22 cellular contexts compared by ENCODE assay signal in the genomic region with DNA sequence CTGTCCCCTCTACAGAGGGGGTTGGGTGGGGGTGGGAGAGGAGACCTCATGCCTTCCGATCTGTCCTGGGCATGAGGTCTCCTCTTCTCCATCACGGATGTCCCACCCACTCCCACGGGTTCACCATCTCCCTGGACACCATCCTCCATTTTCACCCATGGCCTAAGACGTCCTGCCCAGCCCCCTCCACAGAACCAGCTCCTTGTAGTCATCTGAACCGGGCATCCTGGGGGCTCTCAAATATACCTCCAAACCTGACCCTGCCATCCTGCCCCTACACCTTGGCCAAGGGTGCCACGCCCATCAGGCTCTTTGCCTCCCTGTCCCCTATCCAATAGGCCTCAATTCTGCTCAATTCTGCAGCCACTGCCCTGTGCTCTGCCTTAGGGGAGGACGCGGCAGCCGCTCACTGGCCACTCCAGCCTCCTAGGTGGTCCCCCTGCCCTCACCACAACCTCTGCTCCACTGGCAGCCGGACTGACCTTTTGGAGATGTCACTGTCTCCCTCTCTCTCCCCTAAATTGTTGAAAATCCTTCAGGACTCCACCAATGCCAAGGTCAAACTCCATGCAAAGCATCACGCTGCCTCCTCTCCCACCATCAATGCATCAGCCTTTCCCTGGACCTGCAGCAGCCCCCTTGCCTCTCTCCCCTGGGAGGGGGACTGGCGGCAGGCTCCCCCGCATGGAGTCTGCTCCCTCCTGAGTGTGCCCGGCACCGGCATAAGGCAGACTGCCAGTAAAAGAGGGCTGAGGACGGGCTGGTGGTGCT. TPM values are rescaled to one million over a fixed set of nuclear protein-coding genes. Genes with fewer than 3 reads are reported as not detected.
A peak's percentile ranks its signal among the peaks of the same experiment; 100 is the strongest.
DNase-seq lines count a peak whose midpoint lies in the region; ATAC-seq, FAIRE-seq and TF ChIP-seq lines count a peak whose summit lies in the region.
"Had no signal": no experiment of that assay in that cellular context is flagged by ENCODE, and none has a peak within 500 bp of the region (broad histone marks: within the 10 kb centered on the region; RNA-seq: fewer than 3 reads in every experiment).

No MANE protein-coding gene starts in this region.

- CTCF ChIA-PET in HCT116 (lab: Charles Lee), result no interaction called here

- POLR2A ChIA-PET in HCT116 (lab: Charles Lee), result no interaction called here

- no peaks in the 10 kb centered on the region for H4K20me1 ChIP-seq in HCT116 (ENCODE audit: insufficient read depth)
- no peaks in the 10 kb centered on the region for H4K20me1 ChIP-seq in astrocyte (ENCODE audit: insufficient read depth, low read length)

- no peak overlapping the region for H3K27ac ChIP-seq in HCT116 (ENCODE audit: low read depth, low read length)
- no peak overlapping the region for H3K27ac ChIP-seq in astrocyte (ENCODE audit: low read depth, low read length)
- peak overlapping the region; percentile 24 for H3K27ac ChIP-seq in lower lobe of right lung
- H3K27ac ChIP-seq in upper lobe of left lung, result peak overlapping the region; percentile 61 to 81 (median 64)
- H3K27ac ChIP-seq: VCaP had no signal

- H3K9ac ChIP-seq in HCT116 (ENCODE audit: low read length), result no peak overlapping the region
- no peak overlapping the region for H3K9ac ChIP-seq in astrocyte (ENCODE audit: low read length)

- TF ChIP-seq POLR2A in HCT116 (IDR thresholded peaks at IDR 0.05; ENCODE audit: borderline replicate concordance, extremely low read depth, insufficient read depth, insufficient read length), result no peak
- no peak for TF ChIP-seq POLR2A in upper lobe of left lung (IDR thresholded peaks at IDR 0.05)

- no peak for TF ChIP-seq RAD21 in HCT116 (IDR thresholded peaks at IDR 0.05; ENCODE audit: low read depth)

- DNase-seq in HCT116 (ENCODE audit: low read depth, low spot score) (no peak), astrocyte (ENCODE audit: low read depth) (no peak), lower lobe of right lung (no peak), upper lobe of left lung (no peak), kidney tubule cell (ENCODE audit: low spot score) (no peak), foreskin fibroblast (no peak)
- DNase-seq: activated CD4-positive, alpha-beta T cell treated with anti-CD3 and anti-CD28 coated beads, Interleukin-2, amount 50 U/mL, for 1 hour; activated naive CD8-positive, alpha-beta T cell treated with anti-CD3 and anti-CD28 coated beads, Interleukin-2, amount 10 ng/mL, durations not matched to agents 7 days and 5 days; CD8-positive, alpha-beta memory T cell; DMS79; glutamatergic neuron; left colon; midbrain; natural killer cell; NCI-H1048; NCI-H2081 treated with DMSO at 0.1 percent for 48 hours; NCI-H446 treated with DMSO at 0.1 percent for 48 hours; T-helper 2 cell had no signal

- H3K36me3 ChIP-seq in HCT116 (ENCODE audit: control insufficient read depth in 1 of 2, insufficient read depth in 2 of 2, low read length in 2 of 2) (no peaks in the 10 kb centered on the region), astrocyte (ENCODE audit: insufficient read depth, low read length) (no peaks in the 10 kb centered on the region), lower lobe of right lung (no peaks in the 10 kb centered on the region), upper lobe of left lung (no peaks in the 10 kb centered on the region)

- peaks cover 1% of the 10 kb centered on the region for H3K36me3 Mint-ChIP-seq in astrocyte (ENCODE audit: low read depth, unreplicated experiment)
- H3K36me3 Mint-ChIP-seq: activated naive CD8-positive, alpha-beta T cell treated with anti-CD3 and anti-CD28 coated beads, Interleukin-2, amount 10 ng/mL, durations not matched to agents 7 days and 5 days; brain; CD8-positive, alpha-beta memory T cell; natural killer cell had no signal

- H3K4me3 Mint-ChIP-seq in astrocyte (ENCODE audit: unreplicated experiment), result no peak overlapping the region
- H3K4me3 Mint-ChIP-seq: activated naive CD8-positive, alpha-beta T cell treated with anti-CD3 and anti-CD28 coated beads, Interleukin-2, amount 10 ng/mL, durations not matched to agents 7 days and 5 days; brain; CD8-positive, alpha-beta memory T cell; natural killer cell had no signal

- WGBS in upper lobe of left lung, 2 donors, result 89 to 92% methylated on average over 13 to 16 of the region's 16 CpGs

- no peaks in the 10 kb centered on the region for H3K9me2 ChIP-seq in HCT116 (ENCODE audit: insufficient read depth)

- ATAC-seq in HCT116 (no peak), lower lobe of right lung (no peak), upper lobe of left lung (ENCODE audit: low FRiP score in 2 of 2) (no peak), HG02642 (IDR thresholded peaks at IDR 0.05; ENCODE audit: poor library complexity, unreplicated experiment) (no peak)
- ATAC-seq: left colon had no signal

- no peak for FAIRE-seq in astrocyte (lab: Jason Lieb, UNC)
- FAIRE-seq: colon had no signal

- no peak overlapping the region for H2AFZ ChIP-seq in HCT116 (ENCODE audit: low read depth, low read length, poor library complexity, severe bottlenecking)
- no peak overlapping the region for H2AFZ ChIP-seq in astrocyte (ENCODE audit: low read depth, low read length)

- H3K27me3 Mint-ChIP-seq in astrocyte (ENCODE audit: low read depth, unreplicated experiment), result peaks cover 5% of the 10 kb centered on the region

- H3K27ac Mint-ChIP-seq in astrocyte (ENCODE audit: unreplicated experiment), result peak overlapping the region; percentile 12
- H3K27ac Mint-ChIP-seq: activated naive CD8-positive, alpha-beta T cell treated with anti-CD3 and anti-CD28 coated beads, Interleukin-2, amount 10 ng/mL, durations not matched to agents 7 days and 5 days; brain; natural killer cell had no signal

- TF ChIP-seq CTCF in HCT116 (IDR thresholded peaks at IDR 0.05 in 2 of 3, conservative IDR thresholded peaks at IDR 0.05 in 1 of 3; ENCODE audit: borderline replicate concordance in 1 of 3, insufficient read depth in 1 of 3, low read depth in 2 of 3, low read length in 2 of 3) (no peak), astrocyte (IDR thresholded peaks at IDR 0.05; ENCODE audit: insufficient read depth, low read depth, low read length) (no peak), lower lobe of right lung (IDR thresholded peaks at IDR 0.05) (no peak), upper lobe of left lung (IDR thresholded peaks at IDR 0.05) (no peak), foreskin fibroblast (IDR thresholded peaks at IDR 0.05; ENCODE audit: low read depth, low read length) (no peak)

- H3K27me3 ChIP-seq in HCT116 (ENCODE audit: insufficient read depth, low read length), result no peaks in the 10 kb centered on the region
- H3K27me3 ChIP-seq in astrocyte (ENCODE audit: insufficient read depth, low read length), result no peaks in the 10 kb centered on the region
- no peaks in the 10 kb centered on the region for H3K27me3 ChIP-seq in lower lobe of right lung (ENCODE audit: low read depth)
- no peaks in the 10 kb centered on the region for H3K27me3 ChIP-seq in upper lobe of left lung

- H3K9me3 Mint-ChIP-seq in astrocyte (ENCODE audit: unreplicated experiment), result peaks cover 4% of the 10 kb centered on the region
- H3K9me3 Mint-ChIP-seq: activated naive CD8-positive, alpha-beta T cell treated with anti-CD3 and anti-CD28 coated beads, Interleukin-2, amount 10 ng/mL, durations not matched to agents 7 days and 5 days; brain; CD8-positive, alpha-beta memory T cell; natural killer cell had no signal

- TF ChIP-seq EP300 in upper lobe of left lung (IDR thresholded peaks at IDR 0.05), result no peak

- H3K4me3 ChIP-seq in HCT116 (replicated peaks in 1 of 2; ENCODE audit: low read depth in 1 of 2, low read length in 2 of 2) (no peak overlapping the region), astrocyte (ENCODE audit: insufficient read depth, low read depth, low read length) (no peak overlapping the region), lower lobe of right lung (no peak overlapping the region), upper lobe of left lung (no peak overlapping the region), foreskin fibroblast (ENCODE audit: low read depth in 1 of 2, low read length in 2 of 2) (no peak overlapping the region)

- H3K4me1 ChIP-seq in HCT116 (ENCODE audit: control insufficient read depth in 1 of 2, insufficient read depth in 2 of 2, low read length in 2 of 2) (peaks cover 5 to 44% of the 10 kb centered on the region in 2 experiments; a peak in 3 of 4 replicates), astrocyte (ENCODE audit: insufficient read depth, low read length) (peaks cover 41% of the 10 kb centered on the region), lower lobe of right lung (peaks cover 40% of the 10 kb centered on the region), upper lobe of left lung (peaks cover 15 to 29% (median 21%) of the 10 kb centered on the region in 4 donors)

- H3K9me3 ChIP-seq in HCT116 (ENCODE audit: control insufficient read depth in 1 of 2, insufficient read depth in 1 of 2, low read depth in 1 of 2, low read length in 2 of 2), result no peaks in the 10 kb centered on the region
- H3K9me3 ChIP-seq in astrocyte (ENCODE audit: insufficient read depth, low read depth, low read length), result no peaks in the 10 kb centered on the region
- no peaks in the 10 kb centered on the region for H3K9me3 ChIP-seq in lower lobe of right lung
- no peaks in the 10 kb centered on the region for H3K9me3 ChIP-seq in upper lobe of left lung

- BruUV-seq in HCT116 (replicated peaks; lab: Mats Ljungman, UMichigan), result no TSS peak

- H3K4me2 ChIP-seq in HCT116 (ENCODE audit: low read length) (peak overlapping the region; percentile 57), astrocyte (ENCODE audit: low read length) (peak overlapping the region; percentile 57)

- intact Hi-C loops in HCT116 (cut with micrococcal nuclease), result no loop called here
- intact Hi-C loops in lower lobe of right lung (cut with DNase I), result no loop called here

- RAD21 ChIA-PET in HCT116 (lab: Charles Lee; ENCODE audit: low non-redundant PET in 1 of 2, low total read pairs in 2 of 2, uncharacterized antibody in 2 of 2, unreplicated experiment in 2 of 2), result no interaction called here

- no peaks in the 10 kb centered on the region for H3K79me2 ChIP-seq in HCT116 (ENCODE audit: insufficient read depth, low read length)
- H3K79me2 ChIP-seq in astrocyte (ENCODE audit: insufficient read depth, low read length), result no peaks in the 10 kb centered on the region

- H3K4me1 Mint-ChIP-seq in astrocyte (ENCODE audit: low read depth, unreplicated experiment), result peaks cover 11% of the 10 kb centered on the region
- H3K4me1 Mint-ChIP-seq: CD8-positive, alpha-beta memory T cell had no signal

TF ChIP-seq in HCT116, 20 proteins besides CTCF, POLR2A, EP300 and RAD21 (continues in another document):
- no peak for TF ChIP-seq YY1 (IDR thresholded peaks at IDR 0.05; ENCODE audit: extremely low read depth, insufficient replicate concordance, low read depth, low read length)
- TF ChIP-seq ZNF274 (IDR thresholded peaks at IDR 0.05; ENCODE audit: low read depth, low read length), result no peak
- no peak for TF ChIP-seq ZFX (IDR thresholded peaks at IDR 0.05)
- no peak for TF ChIP-seq ELF1 (IDR thresholded peaks at IDR 0.05; ENCODE audit: borderline replicate concordance, low read depth)

RNA-seq across cellular contexts. Expression of a gene that starts 9.4 kb away (rescaled TPM):
- total RNA-seq in HCT116 (2021; ENCODE audit: unreplicated experiment) (1.5 TPM), astrocyte (0.22 and 0.25 TPM in 2 replicates), lower lobe of right lung (104 TPM), upper lobe of left lung (100 to 1,000 TPM in 3 of 6 donors, 10 to 100 TPM in 3; 52.7 to 201 (median 98.9) TPM)
- 0.26 and 0.29 TPM in 2 replicates for polyA plus RNA-seq in HCT116 (2012)
- polyA plus RNA-seq: CD8-positive, alpha-beta memory T cell had no signal

RNA-seq across cellular contexts. Expression of a gene that starts 47.9 kb away (rescaled TPM):
- total RNA-seq in HCT116 (2021; ENCODE audit: unreplicated experiment), result 0.20 TPM
- polyA plus RNA-seq in HCT116 (2012), result 0.09 and 0.51 TPM in 2 replicates
- not detected in 2 replicates for total RNA-seq in astrocyte
- not detected for total RNA-seq in lower lobe of right lung
- under 1 TPM in 1 of 6 donors, not detected in 5; 0.26 TPM for total RNA-seq in upper lobe of left lung
- total RNA-seq: activated naive CD8-positive, alpha-beta T cell treated with anti-CD3 and anti-CD28 coated beads, Interleukin-2, amount 10 ng/mL, durations not matched to agents 7 days and 5 days; CD8-positive, alpha-beta memory T cell; natural killer cell had no signal
- polyA plus RNA-seq: CD8-positive, alpha-beta memory T cell had no signal

Comparison
In these comparisons a context has a peak if more than half of its experiments do, and no peak if none do; other contexts are left out.
1. H3K27ac ChIP-seq: peak in lower lobe of right lung (single experiment) and upper lobe of left lung (4 of 4); none in HCT116 (single experiment) and astrocyte (single experiment).
2. RNA of a gene that starts 9.4 kb away (total RNA-seq): 52.7 to 201 TPM in upper lobe of left lung and 104 TPM in lower lobe of right lung (single experiment); 1.5 TPM in HCT116 (single experiment) and 0.22 to 0.25 TPM in astrocyte; every median in the first group is over 10 times any median in the second.